ENCODE assay signal across 23 cellular contexts in the genomic region with DNA sequence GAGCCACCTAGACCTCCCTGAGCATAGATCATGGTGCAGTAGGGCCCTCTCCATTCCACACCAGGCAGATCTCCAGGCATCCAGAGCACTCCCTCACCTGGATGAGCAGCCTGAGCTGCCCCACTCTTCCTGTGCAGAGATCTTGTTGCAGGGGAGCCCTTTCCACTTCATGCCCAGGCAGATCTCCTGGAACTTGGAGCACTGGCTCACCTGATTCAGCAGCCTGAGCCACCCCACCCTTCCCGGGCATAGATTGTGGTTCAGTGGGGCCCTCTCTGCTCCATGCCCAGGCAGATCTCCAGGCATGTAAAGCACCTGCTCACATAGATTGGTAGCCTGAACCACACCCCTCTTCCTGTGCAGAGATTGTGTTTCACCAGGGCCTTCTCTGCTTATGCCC.
"Had no signal": no experiment of that assay in that cellular context is flagged by ENCODE, and none has a peak within 500 bp of the region (broad histone marks: within the 10 kb centered on the region; RNA-seq: fewer than 3 reads in every experiment).

No MANE protein-coding gene starts in this region.

- H3K27ac ChIP-seq: left lung, pancreas, prostate gland, sigmoid colon, spleen, tibial nerve, vagina had no signal

- H3K36me3 ChIP-seq: left lung, pancreas, prostate gland, sigmoid colon, spleen, tibial nerve, vagina had no signal

- ATAC-seq: left colon; left lung; mucosa of descending colon; naive thymus-derived CD4-positive, alpha-beta T cell; natural killer cell treated with Interleukin-12 subunit alpha and Interleukin-12 subunit beta and Interleukin-15 and Interleukin-18, amount 100 ng/mL, for 72 hours; right cardiac atrium; stimulated activated effector memory CD8-positive, alpha-beta T cell treated with anti-CD3 and anti-CD28 coated beads, Interleukin-12 subunit alpha, Interleukin-12 subunit beta, amount 100 ng/mL, for 72 hours had no signal

- DNase-seq: hippocampal formation; kidney; left colon; left lung; midbrain; mucosa of descending colon; naive thymus-derived CD4-positive, alpha-beta T cell; nucleus accumbens; pancreas; posterior cingulate gyrus; retina; right cardiac atrium; sigmoid colon; small intestine; spleen; stimulated activated CD4-positive, alpha-beta T cell treated with anti-CD3 and anti-CD28 coated beads, Interleukin-4, amount 100 ng/mL, for 24 hours; stimulated activated naive CD4-positive, alpha-beta T cell had no signal

- H3K4me3 ChIP-seq: left lung, lung, mucosa of descending colon, pancreas, prostate gland, sigmoid colon, spleen, tibial nerve, vagina had no signal

- H3K9me3 ChIP-seq: pancreas, prostate gland, vagina had no signal

- H3K4me1 ChIP-seq: left lung, pancreas, prostate gland, sigmoid colon, spleen, tibial nerve, vagina had no signal

- H3K27me3 ChIP-seq: left lung, pancreas, sigmoid colon, spleen, tibial nerve, vagina had no signal

- FAIRE-seq: kidney, pancreas, small intestine had no signal
